19 cellular contexts compared by ENCODE assay signal in genomic region chr14:30573203-30573814, GRCh38. TPM values are rescaled to one million over a fixed set of nuclear protein-coding genes. Genes with fewer than 3 reads are reported as not detected.
DNase-seq lines count a peak whose midpoint lies in the region; TF ChIP-seq lines count a peak whose summit lies in the region.
"Had no signal": no experiment of that assay in that cellular context is flagged by ENCODE, and none has a peak within 500 bp of the region (broad histone marks: within the 10 kb centered on the region; RNA-seq: fewer than 3 reads in every experiment).

No MANE protein-coding gene starts in this region.

- TF ChIP-seq CTCF in HL-60 (IDR thresholded peaks at IDR 0.05; ENCODE audit: insufficient read depth, low read length) (no peak), adrenal gland (IDR thresholded peaks at IDR 0.05) (no peak), fibroblast of lung (conservative IDR thresholded peaks at IDR 0.05 in 1 of 2, IDR thresholded peaks at IDR 0.05 in 1 of 2; ENCODE audit: low read depth in 1 of 2, low read length in 2 of 2) (no peak), GM10248 (IDR thresholded peaks at IDR 0.05; ENCODE audit: control extremely low read depth, extremely low read depth, low read depth, missing control alignments) (no peak)

- CTCF ChIA-PET in GM10248 (lab: Yijun Ruan, JAX): interaction anchor here (1.6 kb wide), 1 partner anchor 10 kb away, joined by 5 read pairs; no protein-coding TSS in a partner anchor

- H3K9ac ChIP-seq in fibroblast of lung (ENCODE audit: insufficient read depth, low read length): no peak overlapping the region
- H3K9ac ChIP-seq: BLaER1 treated with 17β-estradiol and CSF1 and Interleukin-3, amounts not matched to agents 10 nM and 100 nM had no signal

- no peak overlapping the region for H2AFZ ChIP-seq in fibroblast of lung (ENCODE audit: low read length)
- H2AFZ ChIP-seq: hepatocyte had no signal

- H3K9me3 ChIP-seq in adrenal gland (replicated peaks in 1 of 3) (no peaks in the 10 kb centered on the region), fibroblast of lung (ENCODE audit: control insufficient read depth, insufficient read depth, low read depth, low read length) (no peaks in the 10 kb centered on the region)
- H3K9me3 ChIP-seq: sigmoid colon had no signal

- no peaks in the 10 kb centered on the region for H3K27me3 ChIP-seq in HL-60 (ENCODE audit: insufficient read depth, poor library complexity, severe bottlenecking)
- H3K27me3 ChIP-seq in adrenal gland: no peaks in the 10 kb centered on the region
- H3K27me3 ChIP-seq in fibroblast of lung (ENCODE audit: control insufficient read depth, insufficient read depth, low read length): no peaks in the 10 kb centered on the region
- H3K27me3 ChIP-seq: BLaER1 treated with 17β-estradiol and CSF1 and Interleukin-3, amounts not matched to agents 10 nM and 100 nM; hepatocyte; sigmoid colon had no signal

- no peaks in the 10 kb centered on the region for H4K20me1 ChIP-seq in fibroblast of lung (ENCODE audit: control insufficient read depth, extremely low read depth, insufficient read depth, low read length)

- no peak overlapping the region for H3K4me2 ChIP-seq in fibroblast of lung (ENCODE audit: extremely low read depth, insufficient read depth, low read length)
- H3K4me2 ChIP-seq: BLaER1 treated with 17β-estradiol and CSF1 and Interleukin-3, amounts not matched to agents 10 nM and 100 nM; hepatocyte had no signal

- WGBS in adrenal gland, 4 donors: 58 to 69% (median 64%) methylated on average over 5 of the region's 5 CpGs

- POLR2A ChIA-PET in GM10248 (lab: Yijun Ruan, JAX): no interaction called here

- DNase-seq in HL-60 (ENCODE audit: low read depth in 1 of 2, low spot score in 1 of 2) (no peak), adrenal gland (peak in 5 of 7 donors; percentile 17 to 48 (median 33)), fibroblast of lung (ENCODE audit: low read depth in 2 of 2) (peak; percentile 46 to 69), pulmonary artery endothelial cell (ENCODE audit: low read depth, low spot score) (peak; percentile 41), GDM1 (lab: John Stamatoyannopoulos, UW) (no peak), GM10248 (ENCODE audit: extremely low spot score) (no peak)
- no peak for DNase-seq in activated CD4-positive, alpha-beta T cell treated with anti-CD3 and anti-CD28 coated beads for 48 hours
- DNase-seq: activated CD4-positive, alpha-beta T cell treated with anti-CD3 and anti-CD28 coated beads for 4 hours; activated T-cell treated with anti-CD3 and anti-CD28 coated beads, Interleukin-2, amount 50 U/mL, for 72 hours; anterior cingulate cortex; effector CD8-positive, alpha-beta T cell; NCI-H187 treated with DMSO at 0.1 percent for 48 hours; NCI-H524 treated with DMSO at 0.1 percent for 48 hours; nephron progenitor cell; sigmoid colon; stimulated activated naive B cell treated with anti-CD40 and anti-IgM and Interleukin-4, amounts not matched to agents 10 μg/mL and 1 μg/mL and 100 μg/mL, for 72 hours; T-helper 2 cell had no signal

- H3K4me3 ChIP-seq in HL-60 (replicated peaks; ENCODE audit: insufficient read depth, low read length) (no peak overlapping the region), adrenal gland (no peak overlapping the region), fibroblast of lung (replicated peaks in 1 of 4; ENCODE audit: control extremely low read depth in 1 of 4, insufficient read depth in 1 of 4, low read depth in 3 of 4, low read length in 4 of 4) (no peak overlapping the region)
- H3K4me3 ChIP-seq: BLaER1 treated with 17β-estradiol and CSF1 and Interleukin-3, amounts not matched to agents 10 nM and 100 nM; hepatocyte; sigmoid colon had no signal

- H3K36me3 ChIP-seq in adrenal gland (replicated peaks in 1 of 2): no peaks in the 10 kb centered on the region
- no peaks in the 10 kb centered on the region for H3K36me3 ChIP-seq in fibroblast of lung (ENCODE audit: control insufficient read depth, insufficient read depth, low read length)
- H3K36me3 ChIP-seq: sigmoid colon had no signal

- H3K79me2 ChIP-seq in fibroblast of lung (ENCODE audit: control insufficient read depth, insufficient read depth, low read length): peaks cover 98% of the 10 kb centered on the region

- intact Hi-C loops in adrenal gland (cut with DNase I): no loop called here

- no peaks in the 10 kb centered on the region for H3K4me1 ChIP-seq in adrenal gland (replicated peaks in 1 of 2)
- peaks cover 8% of the 10 kb centered on the region for H3K4me1 ChIP-seq in fibroblast of lung (ENCODE audit: control insufficient read depth, extremely low read depth, insufficient read depth, low read length)

- no peak for TF ChIP-seq POLR2A in adrenal gland (IDR thresholded peaks at IDR 0.05)

- peak overlapping the region; percentile 21; the same call in 1 of the 2 replicates for H3K27ac ChIP-seq in HL-60 (replicated peaks)
- H3K27ac ChIP-seq in adrenal gland: no peak overlapping the region
- no peak overlapping the region for H3K27ac ChIP-seq in fibroblast of lung (ENCODE audit: insufficient read depth, low read length)
- H3K27ac ChIP-seq: BLaER1 treated with 17β-estradiol and CSF1 and Interleukin-3, amounts not matched to agents 10 nM and 100 nM; hepatocyte; sigmoid colon had no signal

RNA-seq across cellular contexts. Expression of gene G2E3, which starts 14.4 kb away (rescaled TPM):
- 10 to 100 TPM in 5 of 8 donors, 1 to 10 TPM in 3; 4.1 to 15.1 (median 12.2) TPM for total RNA-seq in adrenal gland
- 1 to 10 TPM; 2.4 to 8.4 (median 3.0) TPM for polyA plus RNA-seq in adrenal gland
- total RNA-seq in fibroblast of lung: 14.1 and 14.7 TPM in 2 replicates
- 13.0 and 15.3 TPM in 2 replicates for polyA plus RNA-seq in fibroblast of lung
- 7.4 and 8.4 TPM in 2 replicates for polyA plus RNA-seq in fibroblast of lung (2012)
- 0.74 and 1.1 TPM in 2 replicates for polyA minus RNA-seq in fibroblast of lung (ENCODE audit: low replicate concordance)
- total RNA-seq in pulmonary artery endothelial cell: 14.0 and 34.1 TPM in 2 replicates

RNA-seq across cellular contexts. Expression of gene SCFD1, which starts 48.8 kb away (rescaled TPM):
- total RNA-seq in adrenal gland (10 to 100 TPM; 22.9 to 85.1 (median 63.4) TPM), fibroblast of lung (91.9 and 129 TPM in 2 replicates), pulmonary artery endothelial cell (63.8 and 66.4 TPM in 2 replicates)
- polyA plus RNA-seq in adrenal gland (100 to 1,000 TPM; 115 to 147 (median 144) TPM), fibroblast of lung (83.1 and 110 TPM in 2 replicates)
- 79.4 and 90.5 TPM in 2 replicates for polyA plus RNA-seq in fibroblast of lung (2012)
- polyA minus RNA-seq in fibroblast of lung (ENCODE audit: low replicate concordance): 3.0 and 11.4 TPM in 2 replicates

Comparison
In these comparisons a context has a peak if more than half of its experiments do, and no peak if none do; other contexts are left out.
1. DNase-seq: peak in adrenal gland (5 of 7), fibroblast of lung (2 of 2) and pulmonary artery endothelial cell (single experiment); none in HL-60 (0 of 2), GDM1 (single experiment), activated CD4-positive, alpha-beta T cell treated with anti-CD3 and anti-CD28 coated beads for 48 hours (single experiment) and GM10248 (single experiment).